ENCODE assay signal across 1 cellular context in genomic region chr1:41872074-41872473, GRCh38.
TF ChIP-seq lines count a peak whose summit lies in the region.

No MANE protein-coding gene starts in this region.

TF ChIP-seq in GM23338, 12 proteins besides CTCF, POLR2A, EP300 and RAD21 (continued from another document):
- TF ChIP-seq REST (IDR thresholded peaks at IDR 0.05; ENCODE audit: unreplicated experiment), result no peak
- TF ChIP-seq ETS1 (IDR thresholded peaks at IDR 0.05), result no peak
- TF ChIP-seq STAT1 (IDR thresholded peaks at IDR 0.05; ENCODE audit: unreplicated experiment), result no peak
- TF ChIP-seq CREB1 (CRISPR knock-in tag; IDR thresholded peaks at IDR 0.05; ENCODE audit: low read depth), result no peak
